ENCODE assay signal across 1 cellular context in the genomic region with DNA sequence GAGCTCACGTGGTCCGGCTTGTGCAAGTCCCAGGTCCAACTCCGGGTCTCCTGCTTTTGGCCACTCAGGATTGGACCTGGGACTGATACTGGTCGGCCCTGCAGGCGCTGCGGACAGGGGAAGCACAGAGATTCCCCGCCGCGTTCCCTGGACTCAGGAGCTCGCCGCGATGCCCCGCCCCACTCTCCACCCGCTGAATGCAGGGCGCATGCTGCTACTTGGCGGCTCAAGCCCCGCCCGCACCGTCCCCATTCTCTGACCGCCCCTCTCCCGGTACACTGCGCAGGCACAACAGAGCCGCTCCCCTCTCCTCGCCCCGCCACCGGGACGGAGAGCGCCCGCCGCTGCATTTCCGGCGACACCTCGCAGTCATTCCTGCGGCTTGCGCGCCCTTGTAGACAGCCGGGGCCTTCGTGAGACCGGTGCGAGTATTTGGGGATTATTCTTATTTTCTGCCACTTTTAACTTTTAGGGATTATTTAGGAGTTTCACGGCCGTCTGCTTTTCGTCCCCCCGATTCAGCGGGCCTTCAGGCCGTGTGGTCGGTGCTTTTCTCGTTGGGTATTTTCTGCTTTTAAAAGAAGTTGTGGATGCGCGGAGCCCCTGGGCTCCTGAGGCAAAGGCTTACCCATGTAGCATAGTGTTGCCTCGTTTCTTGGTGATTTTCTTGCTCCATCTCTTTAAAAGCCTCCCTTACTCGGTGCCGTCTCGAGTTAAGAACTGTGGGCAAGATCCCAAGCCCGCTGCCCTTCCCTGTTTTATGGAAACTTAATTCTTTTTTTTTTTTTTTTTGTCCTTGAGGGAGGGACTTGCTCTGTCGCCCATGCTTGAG.
A peak's percentile ranks its signal among the peaks of the same experiment; 100 is the strongest.
TF ChIP-seq lines count a peak whose summit lies in the region.

A gene (plus strand): TSS at position 251 of the 832 bp plus-strand sequence. CDS start 1,544 bp downstream, outside the sequence.

TF ChIP-seq in HepG2, 621 proteins besides CTCF, POLR2A, EP300 and RAD21 (continued from another document and continues in another):
- TF ChIP-seq, protein P1, sequence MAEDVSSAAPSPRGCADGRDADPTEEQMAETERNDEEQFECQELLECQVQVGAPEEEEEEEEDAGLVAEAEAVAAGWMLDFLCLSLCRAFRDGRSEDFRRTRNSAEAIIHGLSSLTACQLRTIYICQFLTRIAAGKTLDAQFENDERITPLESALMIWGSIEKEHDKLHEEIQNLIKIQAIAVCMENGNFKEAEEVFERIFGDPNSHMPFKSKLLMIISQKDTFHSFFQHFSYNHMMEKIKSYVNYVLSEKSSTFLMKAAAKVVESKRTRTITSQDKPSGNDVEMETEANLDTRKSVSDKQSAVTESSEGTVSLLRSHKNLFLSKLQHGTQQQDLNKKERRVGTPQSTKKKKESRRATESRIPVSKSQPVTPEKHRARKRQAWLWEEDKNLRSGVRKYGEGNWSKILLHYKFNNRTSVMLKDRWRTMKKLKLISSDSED (CRISPR knock-in tag; IDR thresholded peaks at IDR 0.05): no peak
- TF ChIP-seq, protein P2, sequence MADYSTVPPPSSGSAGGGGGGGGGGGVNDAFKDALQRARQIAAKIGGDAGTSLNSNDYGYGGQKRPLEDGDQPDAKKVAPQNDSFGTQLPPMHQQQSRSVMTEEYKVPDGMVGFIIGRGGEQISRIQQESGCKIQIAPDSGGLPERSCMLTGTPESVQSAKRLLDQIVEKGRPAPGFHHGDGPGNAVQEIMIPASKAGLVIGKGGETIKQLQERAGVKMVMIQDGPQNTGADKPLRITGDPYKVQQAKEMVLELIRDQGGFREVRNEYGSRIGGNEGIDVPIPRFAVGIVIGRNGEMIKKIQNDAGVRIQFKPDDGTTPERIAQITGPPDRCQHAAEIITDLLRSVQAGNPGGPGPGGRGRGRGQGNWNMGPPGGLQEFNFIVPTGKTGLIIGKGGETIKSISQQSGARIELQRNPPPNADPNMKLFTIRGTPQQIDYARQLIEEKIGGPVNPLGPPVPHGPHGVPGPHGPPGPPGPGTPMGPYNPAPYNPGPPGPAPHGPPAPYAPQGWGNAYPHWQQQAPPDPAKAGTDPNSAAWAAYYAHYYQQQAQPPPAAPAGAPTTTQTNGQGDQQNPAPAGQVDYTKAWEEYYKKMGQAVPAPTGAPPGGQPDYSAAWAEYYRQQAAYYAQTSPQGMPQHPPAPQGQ (CRISPR knock-in tag; IDR thresholded peaks at IDR 0.05; ENCODE audit: borderline replicate concordance): peak; percentile 87; the same call in 1 of the 2 replicates
- TF ChIP-seq JUNB (CRISPR knock-in tag; IDR thresholded peaks at IDR 0.05; ENCODE audit: borderline replicate concordance): 0 out of 2 replicates have a peak, but pooled peaks have one; percentile 39
- TF ChIP-seq ZNF253 (CRISPR knock-in tag; IDR thresholded peaks at IDR 0.05; ENCODE audit: borderline replicate concordance): no peak
- TF ChIP-seq, protein P3, sequence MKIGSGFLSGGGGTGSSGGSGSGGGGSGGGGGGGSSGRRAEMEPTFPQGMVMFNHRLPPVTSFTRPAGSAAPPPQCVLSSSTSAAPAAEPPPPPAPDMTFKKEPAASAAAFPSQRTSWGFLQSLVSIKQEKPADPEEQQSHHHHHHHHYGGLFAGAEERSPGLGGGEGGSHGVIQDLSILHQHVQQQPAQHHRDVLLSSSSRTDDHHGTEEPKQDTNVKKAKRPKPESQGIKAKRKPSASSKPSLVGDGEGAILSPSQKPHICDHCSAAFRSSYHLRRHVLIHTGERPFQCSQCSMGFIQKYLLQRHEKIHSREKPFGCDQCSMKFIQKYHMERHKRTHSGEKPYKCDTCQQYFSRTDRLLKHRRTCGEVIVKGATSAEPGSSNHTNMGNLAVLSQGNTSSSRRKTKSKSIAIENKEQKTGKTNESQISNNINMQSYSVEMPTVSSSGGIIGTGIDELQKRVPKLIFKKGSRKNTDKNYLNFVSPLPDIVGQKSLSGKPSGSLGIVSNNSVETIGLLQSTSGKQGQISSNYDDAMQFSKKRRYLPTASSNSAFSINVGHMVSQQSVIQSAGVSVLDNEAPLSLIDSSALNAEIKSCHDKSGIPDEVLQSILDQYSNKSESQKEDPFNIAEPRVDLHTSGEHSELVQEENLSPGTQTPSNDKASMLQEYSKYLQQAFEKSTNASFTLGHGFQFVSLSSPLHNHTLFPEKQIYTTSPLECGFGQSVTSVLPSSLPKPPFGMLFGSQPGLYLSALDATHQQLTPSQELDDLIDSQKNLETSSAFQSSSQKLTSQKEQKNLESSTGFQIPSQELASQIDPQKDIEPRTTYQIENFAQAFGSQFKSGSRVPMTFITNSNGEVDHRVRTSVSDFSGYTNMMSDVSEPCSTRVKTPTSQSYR (CRISPR knock-in tag; IDR thresholded peaks at IDR 0.05; ENCODE audit: borderline replicate concordance): no peak
- TF ChIP-seq, protein P4, sequence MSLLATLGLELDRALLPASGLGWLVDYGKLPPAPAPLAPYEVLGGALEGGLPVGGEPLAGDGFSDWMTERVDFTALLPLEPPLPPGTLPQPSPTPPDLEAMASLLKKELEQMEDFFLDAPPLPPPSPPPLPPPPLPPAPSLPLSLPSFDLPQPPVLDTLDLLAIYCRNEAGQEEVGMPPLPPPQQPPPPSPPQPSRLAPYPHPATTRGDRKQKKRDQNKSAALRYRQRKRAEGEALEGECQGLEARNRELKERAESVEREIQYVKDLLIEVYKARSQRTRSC (CRISPR knock-in tag; IDR thresholded peaks at IDR 0.05; ENCODE audit: low read depth): peak; percentile 92; the same call in 1 of the 2 replicates
- peak; percentile 93 for TF ChIP-seq ZNF337 (CRISPR knock-in tag; IDR thresholded peaks at IDR 0.05; ENCODE audit: borderline replicate concordance, low read depth)
- TF ChIP-seq ZNF331 (CRISPR knock-in tag; IDR thresholded peaks at IDR 0.05): peak; percentile 92
- TF ChIP-seq, protein P5, sequence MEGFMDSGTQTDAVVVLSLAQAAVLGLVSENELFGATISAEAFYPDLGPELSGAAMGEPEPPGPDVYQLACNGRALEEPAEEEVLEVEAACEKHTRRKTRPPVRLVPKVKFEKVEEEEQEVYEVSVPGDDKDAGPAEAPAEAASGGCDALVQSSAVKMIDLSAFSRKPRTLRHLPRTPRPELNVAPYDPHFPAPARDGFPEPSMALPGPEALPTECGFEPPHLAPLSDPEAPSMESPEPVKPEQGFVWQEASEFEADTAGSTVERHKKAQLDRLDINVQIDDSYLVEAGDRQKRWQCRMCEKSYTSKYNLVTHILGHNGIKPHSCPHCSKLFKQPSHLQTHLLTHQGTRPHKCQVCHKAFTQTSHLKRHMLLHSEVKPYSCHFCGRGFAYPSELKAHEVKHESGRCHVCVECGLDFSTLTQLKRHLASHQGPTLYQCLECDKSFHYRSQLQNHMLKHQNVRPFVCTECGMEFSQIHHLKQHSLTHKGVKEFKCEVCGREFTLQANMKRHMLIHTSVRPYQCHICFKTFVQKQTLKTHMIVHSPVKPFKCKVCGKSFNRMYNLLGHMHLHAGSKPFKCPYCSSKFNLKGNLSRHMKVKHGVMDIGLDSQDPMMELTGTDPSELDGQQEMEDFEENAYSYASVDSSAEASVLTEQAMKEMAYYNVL (CRISPR knock-in tag; IDR thresholded peaks at IDR 0.05; ENCODE audit: borderline replicate concordance): peak; percentile 33; the same call in 1 of the 2 replicates
- TF ChIP-seq ZNF556 (CRISPR knock-in tag; IDR thresholded peaks at IDR 0.05; ENCODE audit: borderline replicate concordance): peak; percentile 98
- TF ChIP-seq BHLHE40 (IDR thresholded peaks at IDR 0.05; ENCODE audit: low read length): peak; percentile 84
- TF ChIP-seq, protein P6, sequence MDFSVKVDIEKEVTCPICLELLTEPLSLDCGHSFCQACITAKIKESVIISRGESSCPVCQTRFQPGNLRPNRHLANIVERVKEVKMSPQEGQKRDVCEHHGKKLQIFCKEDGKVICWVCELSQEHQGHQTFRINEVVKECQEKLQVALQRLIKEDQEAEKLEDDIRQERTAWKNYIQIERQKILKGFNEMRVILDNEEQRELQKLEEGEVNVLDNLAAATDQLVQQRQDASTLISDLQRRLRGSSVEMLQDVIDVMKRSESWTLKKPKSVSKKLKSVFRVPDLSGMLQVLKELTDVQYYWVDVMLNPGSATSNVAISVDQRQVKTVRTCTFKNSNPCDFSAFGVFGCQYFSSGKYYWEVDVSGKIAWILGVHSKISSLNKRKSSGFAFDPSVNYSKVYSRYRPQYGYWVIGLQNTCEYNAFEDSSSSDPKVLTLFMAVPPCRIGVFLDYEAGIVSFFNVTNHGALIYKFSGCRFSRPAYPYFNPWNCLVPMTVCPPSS (IDR thresholded peaks at IDR 0.05): no peak
- TF ChIP-seq, protein P7, sequence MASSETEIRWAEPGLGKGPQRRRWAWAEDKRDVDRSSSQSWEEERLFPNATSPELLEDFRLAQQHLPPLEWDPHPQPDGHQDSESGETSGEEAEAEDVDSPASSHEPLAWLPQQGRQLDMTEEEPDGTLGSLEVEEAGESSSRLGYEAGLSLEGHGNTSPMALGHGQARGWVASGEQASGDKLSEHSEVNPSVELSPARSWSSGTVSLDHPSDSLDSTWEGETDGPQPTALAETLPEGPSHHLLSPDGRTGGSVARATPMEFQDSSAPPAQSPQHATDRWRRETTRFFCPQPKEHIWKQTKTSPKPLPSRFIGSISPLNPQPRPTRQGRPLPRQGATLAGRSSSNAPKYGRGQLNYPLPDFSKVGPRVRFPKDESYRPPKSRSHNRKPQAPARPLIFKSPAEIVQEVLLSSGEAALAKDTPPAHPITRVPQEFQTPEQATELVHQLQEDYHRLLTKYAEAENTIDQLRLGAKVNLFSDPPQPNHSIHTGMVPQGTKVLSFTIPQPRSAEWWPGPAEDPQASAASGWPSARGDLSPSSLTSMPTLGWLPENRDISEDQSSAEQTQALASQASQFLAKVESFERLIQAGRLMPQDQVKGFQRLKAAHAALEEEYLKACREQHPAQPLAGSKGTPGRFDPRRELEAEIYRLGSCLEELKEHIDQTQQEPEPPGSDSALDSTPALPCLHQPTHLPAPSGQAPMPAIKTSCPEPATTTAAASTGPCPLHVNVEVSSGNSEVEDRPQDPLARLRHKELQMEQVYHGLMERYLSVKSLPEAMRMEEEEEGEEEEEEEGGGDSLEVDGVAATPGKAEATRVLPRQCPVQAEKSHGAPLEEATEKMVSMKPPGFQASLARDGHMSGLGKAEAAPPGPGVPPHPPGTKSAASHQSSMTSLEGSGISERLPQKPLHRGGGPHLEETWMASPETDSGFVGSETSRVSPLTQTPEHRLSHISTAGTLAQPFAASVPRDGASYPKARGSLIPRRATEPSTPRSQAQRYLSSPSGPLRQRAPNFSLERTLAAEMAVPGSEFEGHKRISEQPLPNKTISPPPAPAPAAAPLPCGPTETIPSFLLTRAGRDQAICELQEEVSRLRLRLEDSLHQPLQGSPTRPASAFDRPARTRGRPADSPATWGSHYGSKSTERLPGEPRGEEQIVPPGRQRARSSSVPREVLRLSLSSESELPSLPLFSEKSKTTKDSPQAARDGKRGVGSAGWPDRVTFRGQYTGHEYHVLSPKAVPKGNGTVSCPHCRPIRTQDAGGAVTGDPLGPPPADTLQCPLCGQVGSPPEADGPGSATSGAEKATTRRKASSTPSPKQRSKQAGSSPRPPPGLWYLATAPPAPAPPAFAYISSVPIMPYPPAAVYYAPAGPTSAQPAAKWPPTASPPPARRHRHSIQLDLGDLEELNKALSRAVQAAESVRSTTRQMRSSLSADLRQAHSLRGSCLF (CRISPR knock-in tag; IDR thresholded peaks at IDR 0.05; ENCODE audit: borderline replicate concordance): no peak; the same call in none of the 2 replicates
- TF ChIP-seq, protein P8, sequence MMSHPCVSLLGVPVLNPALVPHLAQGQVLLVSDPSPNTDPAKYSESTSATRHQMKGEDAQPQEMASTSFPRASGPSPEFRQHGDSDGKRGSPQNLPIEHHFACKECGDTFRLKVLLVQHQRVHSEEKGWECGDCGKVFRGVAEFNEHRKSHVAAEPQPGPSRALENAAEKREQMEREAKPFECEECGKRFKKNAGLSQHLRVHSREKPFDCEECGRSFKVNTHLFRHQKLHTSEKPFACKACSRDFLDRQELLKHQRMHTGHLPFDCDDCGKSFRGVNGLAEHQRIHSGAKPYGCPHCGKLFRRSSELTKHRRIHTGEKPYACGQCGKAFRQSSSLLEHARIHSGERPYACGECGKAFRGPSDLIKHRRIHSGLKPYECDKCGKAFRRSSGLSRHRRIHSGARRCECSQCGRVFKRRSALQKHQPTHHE (CRISPR knock-in tag; IDR thresholded peaks at IDR 0.05; ENCODE audit: borderline replicate concordance): peak; percentile 78; the same call in 1 of the 2 replicates
- peak; percentile 92 for TF ChIP-seq ZNF766 (CRISPR knock-in tag; IDR thresholded peaks at IDR 0.05; ENCODE audit: borderline replicate concordance)
- TF ChIP-seq GATAD1 (CRISPR knock-in tag; IDR thresholded peaks at IDR 0.05): peak; percentile 81
- peak; percentile 98 for TF ChIP-seq ZNF335 (CRISPR knock-in tag; IDR thresholded peaks at IDR 0.05)
